ENCODE assay signal across 12 cellular contexts in the genomic region with DNA sequence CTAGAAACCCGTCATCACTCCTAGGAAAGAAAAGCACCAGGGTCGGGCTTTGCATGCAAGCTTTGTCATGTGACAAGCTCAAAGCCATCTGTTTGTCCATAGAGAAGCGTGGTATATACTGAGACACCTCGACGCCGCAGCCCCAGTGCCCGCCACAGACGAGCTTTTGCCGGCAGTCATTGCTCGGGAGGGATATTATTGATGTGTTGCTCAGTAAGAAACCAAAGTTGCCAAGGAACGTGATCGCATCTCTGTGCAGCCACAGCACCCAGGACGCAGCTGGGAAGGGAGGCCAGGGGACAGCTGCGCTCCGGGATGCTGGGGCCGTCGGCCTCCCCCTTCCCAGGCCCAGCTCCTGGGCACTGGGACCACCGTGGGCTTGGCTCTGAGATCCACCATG.
A peak's percentile ranks its signal among the peaks of the same experiment; 100 is the strongest.
DNase-seq lines count a peak whose midpoint lies in the region; ATAC-seq and TF ChIP-seq lines count a peak whose summit lies in the region.
"Had no signal": no experiment of that assay in that cellular context is flagged by ENCODE, and none has a peak within 500 bp of the region (broad histone marks: within the 10 kb centered on the region; RNA-seq: fewer than 3 reads in every experiment).

No MANE protein-coding gene starts in this region.

- peaks cover 7% of the 10 kb centered on the region for H3K4me1 Mint-ChIP-seq in CD8-positive, alpha-beta T cell (ENCODE audit: low read depth)

- no peaks in the 10 kb centered on the region for H3K36me3 ChIP-seq in BLaER1
- no peaks in the 10 kb centered on the region for H3K36me3 ChIP-seq in CD8-positive, alpha-beta T cell (ENCODE audit: insufficient read depth, low read length)
- H3K36me3 ChIP-seq in heart left ventricle = no peaks in the 10 kb centered on the region
- no peaks in the 10 kb centered on the region for H3K36me3 ChIP-seq in ovary

- no peak for TF ChIP-seq EP300 in ovary (IDR thresholded peaks at IDR 0.05)

- no peak for TF ChIP-seq CTCF in CD8-positive, alpha-beta T cell (IDR thresholded peaks at IDR 0.05)
- TF ChIP-seq CTCF in heart left ventricle (IDR thresholded peaks at IDR 0.05) = no peak
- TF ChIP-seq CTCF in ovary (IDR thresholded peaks at IDR 0.05) = no peak

- ATAC-seq in CD8-positive, alpha-beta T cell = no peak
- ATAC-seq in heart left ventricle = no peak

- POLR2A ChIA-PET in CD8-positive, alpha-beta T cell (lab: Charles Lee) = no interaction called here

- TF ChIP-seq POLR2A in heart left ventricle (IDR thresholded peaks at IDR 0.05) = no peak
- no peak for TF ChIP-seq POLR2A in ovary (IDR thresholded peaks at IDR 0.05)

- H3K9me3 ChIP-seq in BLaER1 (peaks cover 10% of the 10 kb centered on the region), heart left ventricle (peaks cover 0 to 10% (median 0%) of the 10 kb centered on the region in 12 donors), ovary (no peaks in the 10 kb centered on the region)
- no peaks in the 10 kb centered on the region for H3K9me3 ChIP-seq in CD8-positive, alpha-beta T cell (ENCODE audit: low read length)

- peak overlapping the region; percentile 72 for H3K27ac Mint-ChIP-seq in CD8-positive, alpha-beta T cell

- H3K4me3 ChIP-seq in BLaER1 (peak overlapping the region; percentile 53), heart left ventricle (no peak overlapping the region), ovary (no peak overlapping the region)
- H3K4me3 ChIP-seq in CD8-positive, alpha-beta T cell (ENCODE audit: low read depth, low read length) = no peak overlapping the region

- H3K27ac ChIP-seq in BLaER1 (peak overlapping the region; percentile 24; the same call in 1 of the 2 replicates), heart left ventricle (no peak overlapping the region), ovary (no peak overlapping the region)
- no peak overlapping the region for H3K27ac ChIP-seq in CD8-positive, alpha-beta T cell (ENCODE audit: low read depth, low read length)
- H3K27ac ChIP-seq: parathyroid adenoma had no signal

- H4K20me1 ChIP-seq in BLaER1 = no peaks in the 10 kb centered on the region

- no peak overlapping the region for H3K4me3 Mint-ChIP-seq in CD8-positive, alpha-beta T cell

- CTCF ChIA-PET in CD8-positive, alpha-beta T cell (lab: Charles Lee) = no interaction called here

- H3K36me3 Mint-ChIP-seq in CD8-positive, alpha-beta T cell = no peaks in the 10 kb centered on the region

- H3K9me3 Mint-ChIP-seq in CD8-positive, alpha-beta T cell = no peaks in the 10 kb centered on the region

- intact Hi-C loops in CD8-positive, alpha-beta T cell (cut with DNase I, micrococcal nuclease) = no loop called here
- intact Hi-C loops in heart left ventricle (cut with DNase I) = loop anchor here in 2 of 10 donors (10.0 kb wide), 2 partner anchors 95 to 255 kb away; a partner anchor contains a TSS
- intact Hi-C loops in ovary (cut with DNase I) = no loop called here

- H3K27me3 ChIP-seq in BLaER1 = no peaks in the 10 kb centered on the region; the same call in 1 of the 2 replicates
- no peaks in the 10 kb centered on the region for H3K27me3 ChIP-seq in CD8-positive, alpha-beta T cell (ENCODE audit: insufficient read depth, low read length)
- H3K27me3 ChIP-seq in heart left ventricle = no peaks in the 10 kb centered on the region
- H3K27me3 ChIP-seq in ovary = no peaks in the 10 kb centered on the region

- no peaks in the 10 kb centered on the region for H3K27me3 Mint-ChIP-seq in CD8-positive, alpha-beta T cell (ENCODE audit: low read depth)

- H3K4me2 ChIP-seq in BLaER1 = peak overlapping the region; percentile 99

- peak overlapping the region; percentile 66 for H3K9ac ChIP-seq in BLaER1
- H3K9ac ChIP-seq: parathyroid adenoma had no signal

- DNase-seq in CD8-positive, alpha-beta T cell = peak in 1 of 7 experiments; percentile 37
- DNase-seq in heart left ventricle = peak in 3 of 5 donors; percentile 3 to 28 (median 17)
- peak in 3 of 5 donors; percentile 7 to 31 (median 15) for DNase-seq in ovary
- DNase-seq in Kasumi-1 (lab: John Stamatoyannopoulos, UW) = no peak
- no peak for DNase-seq in NCI-H1436 (lab: John Stamatoyannopoulos, UW)
- no peak for DNase-seq in NCI-H446 (lab: John Stamatoyannopoulos, UW)
- DNase-seq in activated CD4-positive, alpha-beta T cell treated with anti-CD3 and anti-CD28 coated beads, Interleukin-2, amount 50 U/mL, for 4 hours = no peak
- DNase-seq: DMS79 treated with DMSO at 0.1 percent for 48 hours, NCI-H146, NCI-H226 had no signal

- 89 to 91% (median 89%) methylated on average over 18 of the region's 18 CpGs for WGBS in heart left ventricle, 4 donors
- 88 to 93% (median 90%) methylated on average over 18 of the region's 18 CpGs for WGBS in ovary, 3 donors

- H3K4me1 ChIP-seq in BLaER1 (peaks cover 71% of the 10 kb centered on the region), heart left ventricle (peaks cover 0 to 19% (median 4%) of the 10 kb centered on the region in 12 donors), ovary (ENCODE audit: insufficient read depth) (no peaks in the 10 kb centered on the region)
- peaks cover 11% of the 10 kb centered on the region for H3K4me1 ChIP-seq in CD8-positive, alpha-beta T cell (ENCODE audit: insufficient read depth, low read length)
- H3K4me1 ChIP-seq: parathyroid adenoma had no signal

Comparison
In these comparisons a context has a peak if more than half of its experiments do, and no peak if none do; other contexts are left out.
1. DNase-seq: peak in heart left ventricle (3 of 5) and ovary (3 of 5); none in Kasumi-1 (0 of 2), NCI-H1436 (single experiment), NCI-H446 (0 of 2) and activated CD4-positive, alpha-beta T cell treated with anti-CD3 and anti-CD28 coated beads, Interleukin-2, amount 50 U/mL, for 4 hours (0 of 2).